Comparison of ENCODE assay signal across 7 cellular contexts in genomic region chr11:128157423-128158298, GRCh38.
DNase-seq lines count a peak whose midpoint lies in the region; TF ChIP-seq lines count a peak whose summit lies in the region.

No MANE protein-coding gene starts in this region.

- DNase-seq in HFF-Myc (ENCODE audit: extremely low read depth, low read depth) = peak; percentile 57
- peak; percentile 10 for DNase-seq in MG63
- peak; percentile 65 for DNase-seq in SK-N-MC (ENCODE audit: low read depth, low spot score)
- peak; percentile 44 for DNase-seq in activated naive CD8-positive, alpha-beta T cell treated with anti-CD3 and anti-CD28 coated beads for 36 hours
- DNase-seq in left ventricle myocardium inferior = no peak
- DNase-seq in sigmoid colon = no peak

- TF ChIP-seq CTCF in GM12874 (IDR thresholded peaks at IDR 0.05; ENCODE audit: insufficient read depth, low read depth, low read length) = peak; percentile 74
- TF ChIP-seq CTCF in HFF-Myc (IDR thresholded peaks at IDR 0.05; ENCODE audit: low read depth, low read length, missing control alignments) = peak; percentile 84
- peak; percentile 85 for TF ChIP-seq CTCF in left ventricle myocardium inferior (IDR thresholded peaks at IDR 0.05; ENCODE audit: borderline replicate concordance)
- TF ChIP-seq CTCF in sigmoid colon (IDR thresholded peaks at IDR 0.05) = peak; percentile 54 to 86 (median 82)

- peaks cover 12% of the 10 kb centered on the region for H3K4me1 Mint-ChIP-seq in activated naive CD8-positive, alpha-beta T cell treated with anti-CD3 and anti-CD28 coated beads for 36 hours

- H3K27me3 ChIP-seq in MG63 = no peaks in the 10 kb centered on the region; the same call in 1 of the 2 replicates
- no peaks in the 10 kb centered on the region for H3K27me3 ChIP-seq in left ventricle myocardium inferior (ENCODE audit: low read depth)
- H3K27me3 ChIP-seq in sigmoid colon = no peaks in the 10 kb centered on the region

- H3K36me3 ChIP-seq in MG63 (no peaks in the 10 kb centered on the region), SK-N-MC (ENCODE audit: insufficient read depth, low read length) (no peaks in the 10 kb centered on the region), left ventricle myocardium inferior (no peaks in the 10 kb centered on the region), sigmoid colon (no peaks in the 10 kb centered on the region)

- TF ChIP-seq POLR2A in sigmoid colon (IDR thresholded peaks at IDR 0.05) = no peak

- H3K27me3 Mint-ChIP-seq in activated naive CD8-positive, alpha-beta T cell treated with anti-CD3 and anti-CD28 coated beads for 36 hours = no peaks in the 10 kb centered on the region

- no peaks in the 10 kb centered on the region for H3K9me3 Mint-ChIP-seq in activated naive CD8-positive, alpha-beta T cell treated with anti-CD3 and anti-CD28 coated beads for 36 hours

- H3K4me1 ChIP-seq in left ventricle myocardium inferior (peaks cover 13% of the 10 kb centered on the region), sigmoid colon (no peaks in the 10 kb centered on the region)

- no peaks in the 10 kb centered on the region for H3K36me3 Mint-ChIP-seq in activated naive CD8-positive, alpha-beta T cell treated with anti-CD3 and anti-CD28 coated beads for 36 hours

- no peak overlapping the region for H3K4me3 ChIP-seq in HFF-Myc (replicated peaks; ENCODE audit: low read depth, low read length)
- H3K4me3 ChIP-seq in MG63 = peak overlapping the region; percentile 28; the same call in 1 of the 2 replicates
- peak overlapping the region; percentile 76 for H3K4me3 ChIP-seq in SK-N-MC
- peak overlapping the region; percentile 45 for H3K4me3 ChIP-seq in left ventricle myocardium inferior
- H3K4me3 ChIP-seq in sigmoid colon = no peak overlapping the region

- H3K9me3 ChIP-seq in MG63 (no peaks in the 10 kb centered on the region), SK-N-MC (ENCODE audit: low read depth, low read length) (no peaks in the 10 kb centered on the region), left ventricle myocardium inferior (replicated peaks) (no peaks in the 10 kb centered on the region), sigmoid colon (no peaks in the 10 kb centered on the region)

- intact Hi-C loops in left ventricle myocardium inferior (cut with micrococcal nuclease) (loop anchor here (10.0 kb wide), 1 partner anchor 123 kb away; no protein-coding TSS in a partner anchor), sigmoid colon (cut with DNase I) (loop anchor here (5.0 kb wide), 1 partner anchor 675 kb away; no protein-coding TSS in a partner anchor)

- no peak for TF ChIP-seq EP300 in sigmoid colon (IDR thresholded peaks at IDR 0.05)

- peak overlapping the region; percentile 64 for H3K9ac ChIP-seq in SK-N-MC (ENCODE audit: insufficient read length)

- no peak overlapping the region for H3K27ac ChIP-seq in SK-N-MC
- H3K27ac ChIP-seq in left ventricle myocardium inferior (replicated peaks) = no peak overlapping the region
- H3K27ac ChIP-seq in sigmoid colon = no peak overlapping the region

- 16 to 28% methylated on average over 5 of the region's 5 CpGs for WGBS in sigmoid colon, 2 donors

- H3K27ac Mint-ChIP-seq in activated naive CD8-positive, alpha-beta T cell treated with anti-CD3 and anti-CD28 coated beads for 36 hours = peak overlapping the region; percentile 81

- H3K4me3 Mint-ChIP-seq in activated naive CD8-positive, alpha-beta T cell treated with anti-CD3 and anti-CD28 coated beads for 36 hours = peak overlapping the region; percentile 64

Comparison
In these comparisons a context has a peak if more than half of its experiments do, and no peak if none do; other contexts are left out.
1. DNase-seq: peak in HFF-Myc (single experiment), MG63 (single experiment), SK-N-MC (single experiment) and activated naive CD8-positive, alpha-beta T cell treated with anti-CD3 and anti-CD28 coated beads for 36 hours (single experiment); none in left ventricle myocardium inferior (single experiment) and sigmoid colon (single experiment).
2. H3K4me3 ChIP-seq: peak in MG63 (single experiment), SK-N-MC (single experiment) and left ventricle myocardium inferior (single experiment); none in HFF-Myc (single experiment) and sigmoid colon (0 of 4).
3. Peak in every context shown above with its lines, with median percentiles within 50 percentile points of each other: CTCF ChIP-seq.